Comparison of ENCODE assay signal across 8 cellular contexts in genomic region chr15:65133550-65134200, GRCh38. TPM values are rescaled to one million over a fixed set of nuclear protein-coding genes. Genes with fewer than 3 reads are reported as not detected.
DNase-seq lines count a peak whose midpoint lies in the region; ATAC-seq and TF ChIP-seq lines count a peak whose summit lies in the region.

Gene PDCD7 (minus strand): TSS chr15:65133808. CDS start chr15:65133781, 27 bp downstream.

- TF ChIP-seq CTCF in Panc1 (IDR thresholded peaks at IDR 0.05) (no peak), esophagus squamous epithelium (IDR thresholded peaks at IDR 0.05) (peak in 1 of 6 experiments; percentile 7)

- no peaks in the 10 kb centered on the region for H3K9me3 ChIP-seq in Panc1 (ENCODE audit: control insufficient read depth, insufficient read depth, low read depth, low read length)
- H3K9me3 ChIP-seq in esophagus squamous epithelium, result no peaks in the 10 kb centered on the region

- TF ChIP-seq POLR2A in esophagus squamous epithelium (IDR thresholded peaks at IDR 0.05), result peak in 2 of 4 donors; percentile 69 to 72

- ATAC-seq in GM21619 (IDR thresholded peaks at IDR 0.05; ENCODE audit: unreplicated experiment) (peak; percentile 89), Panc1 (peak; percentile 98)

- CTCF ChIA-PET in Panc1 (lab: Charles Lee), result no interaction called here

- WGBS in esophagus squamous epithelium, 2 donors, result 1% methylated on average over 21 to 27 of the region's 45 CpGs

- BruUV-seq in Panc1 (replicated peaks; lab: Mats Ljungman, UMichigan), result no TSS peak

- H3K27me3 ChIP-seq in Panc1 (ENCODE audit: control insufficient read depth, insufficient read depth, low read length), result no peaks in the 10 kb centered on the region
- H3K27me3 ChIP-seq in esophagus squamous epithelium, result no peaks in the 10 kb centered on the region

- H3K36me3 ChIP-seq in Panc1 (ENCODE audit: control insufficient read depth, insufficient read depth, low read length), result peaks cover 6% of the 10 kb centered on the region; the same call in 1 of the 2 replicates
- peaks cover 2 to 25% (median 3%) of the 10 kb centered on the region in 3 donors for H3K36me3 ChIP-seq in esophagus squamous epithelium

- H3K4me3 ChIP-seq in Panc1 (ENCODE audit: low read depth in 2 of 2, low read length in 2 of 2) (peak within 1 kb of the TSS; percentile 67 to 84), esophagus squamous epithelium (peak within 1 kb of the TSS; percentile 67 to 91 (median 88))

- DNase-seq in DMS153 (lab: John Stamatoyannopoulos, UW) (peak; percentile 31), KG1 (lab: John Stamatoyannopoulos, UW) (peak; percentile 93), Panc1 (ENCODE audit: low read depth, low spot score) (peak; percentile 69), esophagus squamous epithelium (lab: John Stamatoyannopoulos, UW) (peak; percentile 37), myocyte (ENCODE audit: low read depth) (peak; percentile 92)
- DNase-seq in activated T-cell treated with anti-CD3 and anti-CD28 coated beads, Interleukin-2, amount 50 U/mL, for 48 hours, result peak; percentile 82 to 88
- peak; percentile 60 to 80 for DNase-seq in stimulated activated CD8-positive, alpha-beta memory T cell treated with anti-CD3 and anti-CD28 coated beads, Interleukin-7, amount 100 ng/mL, for 48 hours (ENCODE audit: extremely low read depth in 1 of 2, low read depth in 1 of 2)

- POLR2A ChIA-PET in Panc1 (lab: Charles Lee), result interaction anchor here (0.6 kb wide), 2 partner anchors 177 to 318 kb away, joined by 3 to 4 read pairs; no protein-coding TSS in a partner anchor

- peaks cover 7% of the 10 kb centered on the region; the same call in 1 of the 2 replicates for H3K4me1 ChIP-seq in Panc1 (ENCODE audit: control insufficient read depth, insufficient read depth, low read length)
- peaks cover 16 to 48% (median 24%) of the 10 kb centered on the region in 3 donors for H3K4me1 ChIP-seq in esophagus squamous epithelium

- in situ Hi-C loops in Panc1 (cut with HindIII; ENCODE audit: low pct_unique_long_range_greater_than_20kb, low sequenced_read_pairs), result no loop called here

- intact Hi-C loops in Panc1 (cut with micrococcal nuclease; ENCODE audit: unreplicated experiment) (no loop called here), esophagus squamous epithelium (cut with DNase I) (no loop called here)

- H3K27ac ChIP-seq in Panc1 (ENCODE audit: low read length) (peak within 1 kb of the TSS; percentile 75), esophagus squamous epithelium (peak within 1 kb of the TSS; percentile 87 to 94 (median 92))

RNA-seq across cellular contexts. Expression of gene PDCD7, which starts in this region (rescaled TPM):
- total RNA-seq in Panc1 (2021; ENCODE audit: unreplicated experiment) (19.7 TPM), esophagus squamous epithelium (10 to 100 TPM; 12.1 to 20.8 (median 16.6) TPM), myocyte (19.5 and 20.2 TPM in 2 replicates)
- 15.4 TPM for polyA plus RNA-seq in Panc1 (2012; ENCODE audit: insufficient read length)
- polyA plus RNA-seq in myocyte (2012), result 10.8 TPM

Comparison
In these comparisons a context has a peak if more than half of its experiments do, and no peak if none do; other contexts are left out.
1. Peak in every context shown above with its lines: DNase-seq, ATAC-seq, H3K4me3 ChIP-seq and H3K27ac ChIP-seq.
2. DNase-seq: peak in every context shown above with its lines; median percentile 93 in KG1; 92 in myocyte; 85 in activated T-cell treated with anti-CD3 and anti-CD28 coated beads, Interleukin-2, amount 50 U/mL, for 48 hours; 70 in stimulated activated CD8-positive, alpha-beta memory T cell treated with anti-CD3 and anti-CD28 coated beads, Interleukin-7, amount 100 ng/mL, for 48 hours; 69 in Panc1; 37 in esophagus squamous epithelium; 31 in DMS153.